Comparison of ENCODE assay signal across 11 cellular contexts in genomic region chr2:24304098-24304497, GRCh38. TPM values are rescaled to one million over a fixed set of nuclear protein-coding genes. Genes with fewer than 3 reads are reported as not detected.
DNase-seq lines count a peak whose midpoint lies in the region; ATAC-seq and TF ChIP-seq lines count a peak whose summit lies in the region.
"Had no signal": no experiment of that assay in that cellular context is flagged by ENCODE, and none has a peak within 500 bp of the region (broad histone marks: within the 10 kb centered on the region; RNA-seq: fewer than 3 reads in every experiment).

No MANE protein-coding gene starts in this region.

- no peaks in the 10 kb centered on the region for H3K9me3 ChIP-seq in mammary epithelial cell (replicated peaks; ENCODE audit: insufficient read depth, low read length)
- H3K9me3 ChIP-seq in thoracic aorta, result no peaks in the 10 kb centered on the region

- DNase-seq in DMS 273 (lab: John Stamatoyannopoulos, UW; ENCODE audit: unreplicated experiment) (peak; percentile 56), DMS 273 treated with DMSO at 0.1 percent for 48 hours (lab: John Stamatoyannopoulos, UW) (no peak), mammary epithelial cell (peak; percentile 78), left lobe of liver (ENCODE audit: low spot score) (peak; percentile 85), thoracic aorta (ENCODE audit: low spot score) (peak; percentile 73), KG1 (lab: John Stamatoyannopoulos, UW) (no peak)
- no peak for DNase-seq in activated naive CD4-positive, alpha-beta T cell (lab: John Stamatoyannopoulos, UW)
- DNase-seq: stimulated activated CD4-positive, alpha-beta T cell treated with anti-CD3 and anti-CD28 coated beads, Interleukin-15, amount 100 ng/mL, for 24 hours had no signal

- BruUV-seq in mammary epithelial cell (replicated peaks; lab: Mats Ljungman, UMichigan), result no TSS peak

- WGBS in mammary epithelial cell (ENCODE audit: low coverage, missing lambda C conversion rate), result 16% methylated on average over 4 of the region's 4 CpGs

- intact Hi-C loops in mammary epithelial cell (cut with micrococcal nuclease), result loop anchor here (2.0 to 5.0 kb wide), 2 partner anchors 42 to 55 kb away; no protein-coding TSS in a partner anchor

- H3K4me1 ChIP-seq in mammary epithelial cell (ENCODE audit: insufficient read depth, low read length) (no peaks in the 10 kb centered on the region), thoracic aorta (ENCODE audit: control insufficient read depth in 1 of 2, low read depth in 2 of 2) (peaks cover 13 to 17% of the 10 kb centered on the region in 2 donors)

- H3K27me3 ChIP-seq in mammary epithelial cell (ENCODE audit: insufficient read depth, low read length) (no peaks in the 10 kb centered on the region), thoracic aorta (replicated peaks; ENCODE audit: insufficient read depth) (no peaks in the 10 kb centered on the region)

- H3K4me2 ChIP-seq in mammary epithelial cell (ENCODE audit: insufficient read depth, low read depth, low read length), result no peak overlapping the region

- TF ChIP-seq CTCF in mammary epithelial cell (conservative IDR thresholded peaks at IDR 0.05 in 1 of 2, IDR thresholded peaks at IDR 0.05 in 1 of 2; ENCODE audit: extremely low read depth in 1 of 2, insufficient read depth in 1 of 2, low read depth in 1 of 2, low read length in 2 of 2) (no peak), thoracic aorta (IDR thresholded peaks at IDR 0.05) (no peak)

- in situ Hi-C loops in mammary epithelial cell (cut with MboI; ENCODE audit: low sequenced_read_pairs in 2 of 2), result no loop called here

- CTCF ChIA-PET in mammary epithelial cell (lab: Charles Lee; ENCODE audit: low non-redundant PET), result no interaction called here

- H3K4me3 ChIP-seq in mammary epithelial cell (replicated peaks in 1 of 3; ENCODE audit: insufficient read depth in 1 of 3, low read depth in 2 of 3, low read length in 3 of 3), result no peak overlapping the region
- no peak overlapping the region for H3K4me3 ChIP-seq in thoracic aorta

- H3K36me3 ChIP-seq in mammary epithelial cell (ENCODE audit: insufficient read depth, low read length) (peaks cover 28% of the 10 kb centered on the region), thoracic aorta (peaks cover 39% of the 10 kb centered on the region)

- H3K9ac ChIP-seq in mammary epithelial cell (ENCODE audit: insufficient read depth, low read length), result no peak overlapping the region

- ATAC-seq in left lobe of liver (peak; percentile 98), thoracic aorta (ENCODE audit: insufficient number of reproducible peaks, low FRiP score, low read depth) (peak; percentile 92), HG02970 (IDR thresholded peaks at IDR 0.05; ENCODE audit: low FRiP score, unreplicated experiment) (no peak)
- ATAC-seq: activated naive CD4-positive, alpha-beta T cell treated with anti-CD3 and anti-CD28 coated beads, Interleukin-2, amount 50 U/mL, for 72 hours had no signal

- H3K27ac ChIP-seq in mammary epithelial cell (ENCODE audit: insufficient read depth, low read depth, low read length) (no peak overlapping the region), thoracic aorta (peak overlapping the region; percentile 50 to 70)
- H3K27ac ChIP-seq: 22Rv1 had no signal

- no peaks in the 10 kb centered on the region for H4K20me1 ChIP-seq in mammary epithelial cell (ENCODE audit: insufficient read depth, low read length)

- H2AFZ ChIP-seq in mammary epithelial cell (ENCODE audit: low read depth, low read length), result no peak overlapping the region

- dilution Hi-C loops in mammary epithelial cell (cut with HindIII; ENCODE audit: low sequenced_read_pairs), result no loop called here

- H3K79me2 ChIP-seq in mammary epithelial cell (ENCODE audit: insufficient read depth, low read length), result no peaks in the 10 kb centered on the region

RNA-seq across cellular contexts. Expression of gene ITSN2, which starts 56.2 kb away (rescaled TPM):
- total RNA-seq in mammary epithelial cell (10 to 100 TPM; 27.8 to 34.2 TPM), left lobe of liver (21.7 TPM), thoracic aorta (100 to 1,000 TPM in 1 of 2 donors, 10 to 100 TPM in 1; 64.0 to 121 TPM)
- 14.1 TPM for polyA plus RNA-seq in mammary epithelial cell
- polyA minus RNA-seq in mammary epithelial cell, result 12.8 TPM

Comparison
In these comparisons a context has a peak if more than half of its experiments do, and no peak if none do; other contexts are left out.
1. DNase-seq: peak in DMS 273 (single experiment), mammary epithelial cell (single experiment), left lobe of liver (single experiment) and thoracic aorta (single experiment); none in DMS 273 treated with DMSO at 0.1 percent for 48 hours (single experiment), activated naive CD4-positive, alpha-beta T cell (0 of 4) and KG1 (single experiment).